ENCODE assay signal across 25 cellular contexts in the genomic region with DNA sequence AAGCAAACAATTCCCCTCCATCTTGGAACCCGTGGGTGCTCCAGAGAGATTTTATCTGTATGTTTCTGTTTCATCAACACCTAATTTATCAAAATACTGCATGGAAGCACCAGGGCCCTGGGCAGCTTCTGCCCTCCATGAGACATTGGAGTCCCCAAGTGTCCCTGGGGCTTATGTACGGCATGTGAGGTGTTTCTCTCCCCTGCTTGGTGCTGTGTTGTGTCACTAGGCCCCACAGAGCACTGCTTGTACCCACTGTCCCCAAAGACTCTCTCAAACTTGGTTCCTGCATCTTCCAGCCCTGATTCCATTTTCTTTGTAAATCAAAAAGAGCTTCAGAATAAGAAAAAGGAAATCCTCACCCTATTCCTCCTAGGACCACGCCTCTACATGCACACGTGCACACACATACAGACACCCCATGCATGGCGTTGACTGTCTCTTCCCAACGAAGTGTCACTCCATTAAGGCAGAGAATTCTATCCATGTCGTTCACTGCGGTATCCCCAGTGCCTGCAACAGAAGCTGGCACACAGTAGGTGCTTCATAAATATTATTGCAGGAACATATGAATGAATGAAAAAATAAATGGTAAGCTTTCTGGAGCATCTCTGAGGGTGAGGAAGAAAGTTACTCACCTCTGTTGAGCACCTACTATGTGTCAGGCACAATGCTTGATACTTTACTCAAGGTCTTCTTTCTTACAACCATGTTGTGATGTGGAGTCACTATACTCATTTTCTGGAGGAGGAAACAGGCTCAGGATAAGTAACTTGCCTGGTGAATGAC.
A peak's percentile ranks its signal among the peaks of the same experiment; 100 is the strongest.
DNase-seq lines count a peak whose midpoint lies in the region; ATAC-seq and TF ChIP-seq lines count a peak whose summit lies in the region.
"Had no signal": no experiment of that assay in that cellular context is flagged by ENCODE, and none has a peak within 500 bp of the region (broad histone marks: within the 10 kb centered on the region; RNA-seq: fewer than 3 reads in every experiment).

No MANE protein-coding gene starts in this region.

- 0 out of 2 replicates have a peak, but pooled peaks cover 4% of the 10 kb centered on the region for H3K9me2 ChIP-seq in GM23338 (ENCODE audit: insufficient read depth)

- H3K4me1 Mint-ChIP-seq in GM23338 (peaks cover 6% of the 10 kb centered on the region; the same call in 1 of the 3 replicates), type B pancreatic cell (ENCODE audit: unreplicated experiment) (no peaks in the 10 kb centered on the region)
- H3K4me1 Mint-ChIP-seq: CD14-positive monocyte; CD4-positive, alpha-beta memory T cell; CD4-positive, CD25-positive, alpha-beta regulatory T cell; CD8-positive, alpha-beta memory T cell had no signal

- H3K4me3 ChIP-seq in GM23338 (no peak overlapping the region), SJSA1 (no peak overlapping the region), esophagus muscularis mucosa (no peak overlapping the region)
- H3K4me3 ChIP-seq: BLaER1, GM12878 had no signal

- H3K4me3 Mint-ChIP-seq in GM23338 (no peak overlapping the region), type B pancreatic cell (no peak overlapping the region)
- H3K4me3 Mint-ChIP-seq: CD14-positive monocyte; CD4-positive, alpha-beta memory T cell; CD4-positive, CD25-positive, alpha-beta regulatory T cell; CD8-positive, alpha-beta memory T cell had no signal

- H3K4me1 ChIP-seq in GM23338 (ENCODE audit: insufficient read depth) = no peaks in the 10 kb centered on the region
- peaks cover 34% of the 10 kb centered on the region for H3K4me1 ChIP-seq in SJSA1 (replicated peaks)
- H3K4me1 ChIP-seq in esophagus muscularis mucosa = peaks cover 0 to 12% (median 8%) of the 10 kb centered on the region in 4 donors
- H3K4me1 ChIP-seq: BE2C had no signal

- H3K36me3 Mint-ChIP-seq in GM23338 (ENCODE audit: low read depth) = no peaks in the 10 kb centered on the region
- no peaks in the 10 kb centered on the region for H3K36me3 Mint-ChIP-seq in type B pancreatic cell
- H3K36me3 Mint-ChIP-seq: CD14-positive monocyte; CD4-positive, alpha-beta memory T cell; CD4-positive, CD25-positive, alpha-beta regulatory T cell; CD8-positive, alpha-beta memory T cell had no signal

- H4K20me1 ChIP-seq in GM23338 (replicated peaks; ENCODE audit: insufficient read depth) = no peaks in the 10 kb centered on the region
- H4K20me1 ChIP-seq: BLaER1 had no signal

- H3K27ac Mint-ChIP-seq in GM23338 (0 out of 2 replicates have a peak overlapping the region, but pooled peaks have one; percentile 8), type B pancreatic cell (no peak overlapping the region)
- H3K27ac Mint-ChIP-seq: CD14-positive monocyte; CD4-positive, alpha-beta memory T cell; CD4-positive, CD25-positive, alpha-beta regulatory T cell; CD8-positive, alpha-beta memory T cell had no signal

- H3K27me3 ChIP-seq in GM23338 (ENCODE audit: insufficient read depth) = no peaks in the 10 kb centered on the region
- H3K27me3 ChIP-seq in SJSA1 (replicated peaks) = no peaks in the 10 kb centered on the region
- H3K27me3 ChIP-seq in esophagus muscularis mucosa = peaks cover 0 to 8% (median 0%) of the 10 kb centered on the region in 4 donors
- H3K27me3 ChIP-seq: BLaER1 had no signal

- intact Hi-C loops in esophagus muscularis mucosa (cut with DNase I) = no loop called here

- no peak for TF ChIP-seq POLR2A in esophagus muscularis mucosa (IDR thresholded peaks at IDR 0.05; ENCODE audit: low read depth)

- H3K36me3 ChIP-seq in GM23338 (ENCODE audit: insufficient read depth) = no peaks in the 10 kb centered on the region
- no peaks in the 10 kb centered on the region for H3K36me3 ChIP-seq in SJSA1
- H3K36me3 ChIP-seq in esophagus muscularis mucosa = no peaks in the 10 kb centered on the region
- H3K36me3 ChIP-seq: BE2C, BLaER1 had no signal

- H3F3A ChIP-seq in GM23338 (replicated peaks; ENCODE audit: low read depth) = no peaks in the 10 kb centered on the region

- no peak for TF ChIP-seq EP300 in esophagus muscularis mucosa (IDR thresholded peaks at IDR 0.05)

- no peaks in the 10 kb centered on the region for H3K79me2 ChIP-seq in GM23338 (replicated peaks; ENCODE audit: insufficient read depth)

- WGBS in esophagus muscularis mucosa = 89% methylated on average over 8 of the region's 8 CpGs

- H3K27me3 Mint-ChIP-seq in GM23338 (ENCODE audit: insufficient read depth, low read depth, poor library complexity) (no peaks in the 10 kb centered on the region), type B pancreatic cell (peaks cover 10% of the 10 kb centered on the region)

- DNase-seq in GM23338 (ENCODE audit: low spot score) (no peak), SJSA1 (ENCODE audit: low read depth in 1 of 2, low spot score in 2 of 2) (no peak), esophagus muscularis mucosa (ENCODE audit: extremely low spot score) (peak; percentile 91), type B pancreatic cell (ENCODE audit: extremely low spot score, unreplicated experiment) (peak; percentile 20), H4 (ENCODE audit: low spot score) (no peak), NCI-H1417 treated with DMSO at 0.1 percent for 48 hours (lab: John Stamatoyannopoulos, UW) (no peak)
- DNase-seq in stimulated activated CD4-positive, alpha-beta T cell treated with anti-CD3 and anti-CD28 coated beads, Interleukin-12 subunit alpha, Interleukin-12 subunit beta, amount 100 ng/mL, for 4 hours = no peak
- DNase-seq: 8988T; ACHN; BE2C; C1 segment of cervical spinal cord; CD4-positive, alpha-beta memory T cell; CD4-positive, CD25-positive, alpha-beta regulatory T cell; CD8-positive, alpha-beta memory T cell; COR-L47; DMS 273 treated with DMSO at 0.1 percent for 48 hours; DMS153; DMS53; DMS79; DND-41; EL; GDM1 had no signal

- no peak overlapping the region for H3K4me2 ChIP-seq in GM23338
- H3K4me2 ChIP-seq: BLaER1 had no signal

- no peak for TF ChIP-seq CTCF in GM23338 (conservative IDR thresholded peaks at IDR 0.05; ENCODE audit: low read depth in 2 of 2)
- TF ChIP-seq CTCF in esophagus muscularis mucosa (IDR thresholded peaks at IDR 0.05) = no peak
- TF ChIP-seq CTCF in type B pancreatic cell (conservative IDR thresholded peaks at IDR 0.05) = no peak

- no peak for ATAC-seq in GM23338
- ATAC-seq: GM12878 had no signal

- H3K27ac ChIP-seq in GM23338 (ENCODE audit: low read depth) (no peak overlapping the region), SJSA1 (peak overlapping the region; percentile 35; the same call in 1 of the 2 replicates), esophagus muscularis mucosa (replicated peaks in 1 of 4) (no peak overlapping the region)
- H3K27ac ChIP-seq: BLaER1 had no signal

- no peak overlapping the region for H2AFZ ChIP-seq in GM23338

- H3K9me3 Mint-ChIP-seq in GM23338 = no peaks in the 10 kb centered on the region; the same call in 2 of the 3 replicates
- no peaks in the 10 kb centered on the region for H3K9me3 Mint-ChIP-seq in type B pancreatic cell

- H3K9me3 ChIP-seq in SJSA1 (replicated peaks) (no peaks in the 10 kb centered on the region), esophagus muscularis mucosa (peaks cover 0 to 2% (median under 1%) of the 10 kb centered on the region in 4 donors)
- H3K9me3 ChIP-seq: BE2C had no signal

TF ChIP-seq in GM23338, 12 proteins besides CTCF, POLR2A, EP300 and RAD21 (continues in another document):
- TF ChIP-seq ZNF114 (CRISPR knock-in tag; IDR thresholded peaks at IDR 0.05) (no peak), CREB1 (CRISPR knock-in tag; IDR thresholded peaks at IDR 0.05; ENCODE audit: low read depth) (no peak)
- TF ChIP-seq, protein P1, sequence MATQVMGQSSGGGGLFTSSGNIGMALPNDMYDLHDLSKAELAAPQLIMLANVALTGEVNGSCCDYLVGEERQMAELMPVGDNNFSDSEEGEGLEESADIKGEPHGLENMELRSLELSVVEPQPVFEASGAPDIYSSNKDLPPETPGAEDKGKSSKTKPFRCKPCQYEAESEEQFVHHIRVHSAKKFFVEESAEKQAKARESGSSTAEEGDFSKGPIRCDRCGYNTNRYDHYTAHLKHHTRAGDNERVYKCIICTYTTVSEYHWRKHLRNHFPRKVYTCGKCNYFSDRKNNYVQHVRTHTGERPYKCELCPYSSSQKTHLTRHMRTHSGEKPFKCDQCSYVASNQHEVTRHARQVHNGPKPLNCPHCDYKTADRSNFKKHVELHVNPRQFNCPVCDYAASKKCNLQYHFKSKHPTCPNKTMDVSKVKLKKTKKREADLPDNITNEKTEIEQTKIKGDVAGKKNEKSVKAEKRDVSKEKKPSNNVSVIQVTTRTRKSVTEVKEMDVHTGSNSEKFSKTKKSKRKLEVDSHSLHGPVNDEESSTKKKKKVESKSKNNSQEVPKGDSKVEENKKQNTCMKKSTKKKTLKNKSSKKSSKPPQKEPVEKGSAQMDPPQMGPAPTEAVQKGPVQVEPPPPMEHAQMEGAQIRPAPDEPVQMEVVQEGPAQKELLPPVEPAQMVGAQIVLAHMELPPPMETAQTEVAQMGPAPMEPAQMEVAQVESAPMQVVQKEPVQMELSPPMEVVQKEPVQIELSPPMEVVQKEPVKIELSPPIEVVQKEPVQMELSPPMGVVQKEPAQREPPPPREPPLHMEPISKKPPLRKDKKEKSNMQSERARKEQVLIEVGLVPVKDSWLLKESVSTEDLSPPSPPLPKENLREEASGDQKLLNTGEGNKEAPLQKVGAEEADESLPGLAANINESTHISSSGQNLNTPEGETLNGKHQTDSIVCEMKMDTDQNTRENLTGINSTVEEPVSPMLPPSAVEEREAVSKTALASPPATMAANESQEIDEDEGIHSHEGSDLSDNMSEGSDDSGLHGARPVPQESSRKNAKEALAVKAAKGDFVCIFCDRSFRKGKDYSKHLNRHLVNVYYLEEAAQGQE (IDR thresholded peaks at IDR 0.05; ENCODE audit: unreplicated experiment) = no peak

Comparison
In these comparisons a context has a peak if more than half of its experiments do, and no peak if none do; other contexts are left out.
1. DNase-seq: peak in esophagus muscularis mucosa (single experiment) and type B pancreatic cell (single experiment); none in GM23338 (single experiment), SJSA1 (0 of 2), H4 (single experiment), NCI-H1417 treated with DMSO at 0.1 percent for 48 hours (single experiment) and stimulated activated CD4-positive, alpha-beta T cell treated with anti-CD3 and anti-CD28 coated beads, Interleukin-12 subunit alpha, Interleukin-12 subunit beta, amount 100 ng/mL, for 4 hours (single experiment).